In the genomic region with DNA sequence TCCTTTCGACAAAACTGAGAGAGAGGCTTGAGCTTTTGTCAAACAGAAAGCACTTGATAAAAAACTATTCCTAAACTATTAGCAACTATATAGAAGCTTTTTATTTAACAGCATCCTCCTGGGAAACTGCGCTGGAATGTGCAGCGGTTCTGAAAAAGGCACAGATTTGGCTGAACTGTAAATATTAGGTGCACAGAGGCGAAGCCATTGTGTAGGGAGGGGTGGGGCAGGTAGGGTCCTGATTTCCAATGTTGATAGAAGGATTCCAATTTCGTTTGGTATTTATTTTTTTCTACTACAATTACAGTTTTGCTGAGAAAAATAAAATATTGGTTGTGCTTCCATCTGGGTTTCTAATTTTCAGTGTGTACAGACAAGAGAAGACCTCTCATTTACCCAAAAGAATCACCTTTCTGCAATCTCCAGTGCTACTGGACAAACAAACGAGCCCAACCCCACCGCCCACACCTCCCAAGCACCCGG, we compare ENCODE assay signal across 9 cellular contexts. TPM values are rescaled to one million over a fixed set of nuclear protein-coding genes. Genes with fewer than 3 reads are reported as not detected.
A peak's percentile ranks its signal among the peaks of the same experiment; 100 is the strongest.
DNase-seq lines count a peak whose midpoint lies in the region; TF ChIP-seq lines count a peak whose summit lies in the region.
"Had no signal": no experiment of that assay in that cellular context is flagged by ENCODE, and none has a peak within 500 bp of the region (broad histone marks: within the 10 kb centered on the region; RNA-seq: fewer than 3 reads in every experiment).

No MANE protein-coding gene starts in this region.

- H3K9me3 Mint-ChIP-seq in T-helper 2 cell treated with Interferon-gamma antibody and Interleukin-4, amounts not matched to agents 5 μg/mL and 100 μg/mL, for 36 hours = no peaks in the 10 kb centered on the region

- H3K9ac ChIP-seq in adipocyte (ENCODE audit: low read length) = peak overlapping the region; percentile 67
- H3K9ac ChIP-seq: BLaER1 had no signal

- no peaks in the 10 kb centered on the region for H3K9me3 ChIP-seq in adipocyte (ENCODE audit: control insufficient read depth, low read length)
- H3K9me3 ChIP-seq: BLaER1 had no signal

- peak overlapping the region; percentile 79 for H3K4me3 Mint-ChIP-seq in T-helper 2 cell treated with Interferon-gamma antibody and Interleukin-4, amounts not matched to agents 5 μg/mL and 100 μg/mL, for 36 hours

- H3K4me1 ChIP-seq in adipocyte (ENCODE audit: control insufficient read depth, insufficient read depth, low read length) = peaks cover 6% of the 10 kb centered on the region
- H3K4me1 ChIP-seq: BLaER1 had no signal

- no peaks in the 10 kb centered on the region for H3K36me3 Mint-ChIP-seq in T-helper 2 cell treated with Interferon-gamma antibody and Interleukin-4, amounts not matched to agents 5 μg/mL and 100 μg/mL, for 36 hours (ENCODE audit: low read depth)

- H3K27me3 ChIP-seq in adipocyte (replicated peaks; ENCODE audit: control insufficient read depth, insufficient read depth, low read length) (peaks cover 7% of the 10 kb centered on the region), kidney epithelial cell (ENCODE audit: control insufficient read depth, insufficient read depth, low read length) (no peaks in the 10 kb centered on the region)
- H3K27me3 ChIP-seq: BLaER1 had no signal

- no peak for TF ChIP-seq CTCF in kidney epithelial cell (IDR thresholded peaks at IDR 0.05; ENCODE audit: insufficient read depth, low read length, poor library complexity, severe bottlenecking)

- no peak overlapping the region for H3K27ac Mint-ChIP-seq in T-helper 2 cell treated with Interferon-gamma antibody and Interleukin-4, amounts not matched to agents 5 μg/mL and 100 μg/mL, for 36 hours

- H3K36me3 ChIP-seq in adipocyte (ENCODE audit: control insufficient read depth, insufficient read depth, low read length, severe bottlenecking) (no peaks in the 10 kb centered on the region), kidney epithelial cell (ENCODE audit: control insufficient read depth, insufficient read depth, low read length) (no peaks in the 10 kb centered on the region)
- H3K36me3 ChIP-seq: BLaER1 had no signal

- H3K4me3 ChIP-seq in adipocyte (ENCODE audit: low read length) = peak overlapping the region; percentile 88
- peak overlapping the region; percentile 97 for H3K4me3 ChIP-seq in kidney epithelial cell (ENCODE audit: low read depth, low read length)
- H3K4me3 ChIP-seq: BLaER1 had no signal

- DNase-seq in T-helper 2 cell treated with Interferon-gamma antibody and Interleukin-4, amounts not matched to agents 5 μg/mL and 100 μg/mL, for 36 hours (ENCODE audit: low spot score) = no peak
- no peak for DNase-seq in T-helper 2 cell
- no peak for DNase-seq in adipocyte (ENCODE audit: low read depth)
- no peak for DNase-seq in kidney epithelial cell (ENCODE audit: low read depth)
- DNase-seq in substantia nigra (lab: John Stamatoyannopoulos, UW) = no peak
- no peak for DNase-seq in NOMO-1 treated with DMSO at 0.1 percent for 48 hours (lab: John Stamatoyannopoulos, UW; ENCODE audit: unreplicated experiment)
- no peak for DNase-seq in SKM-1 treated with dmso at 0.1 percent for 144 hours (lab: John Stamatoyannopoulos, UW; ENCODE audit: unreplicated experiment)
- no peak for DNase-seq in HUDEP-2 (lab: John Stamatoyannopoulos, UW; ENCODE audit: unreplicated experiment in 76 of 76)

- H3K4me1 Mint-ChIP-seq in T-helper 2 cell treated with Interferon-gamma antibody and Interleukin-4, amounts not matched to agents 5 μg/mL and 100 μg/mL, for 36 hours (ENCODE audit: low read depth) = peaks cover 3% of the 10 kb centered on the region

- H3K27me3 Mint-ChIP-seq in T-helper 2 cell treated with Interferon-gamma antibody and Interleukin-4, amounts not matched to agents 5 μg/mL and 100 μg/mL, for 36 hours (ENCODE audit: low read depth) = peaks cover 66% of the 10 kb centered on the region

- H3K27ac ChIP-seq in substantia nigra (ENCODE audit: low read depth, low read length, poor library complexity, severe bottlenecking) = peak overlapping the region; percentile 18
- H3K27ac ChIP-seq: BLaER1 had no signal

RNA-seq across cellular contexts. Expression of a gene that starts 0.7 kb away (rescaled TPM):
- total RNA-seq in kidney epithelial cell = 31.1 and 31.6 TPM in 2 replicates
